In genomic region chr18:6561029-6561861, GRCh38 we compare ENCODE assay signal across 13 cellular contexts.
DNase-seq lines count a peak whose midpoint lies in the region; ATAC-seq and TF ChIP-seq lines count a peak whose summit lies in the region.
"Had no signal": no experiment of that assay in that cellular context is flagged by ENCODE, and none has a peak within 500 bp of the region (broad histone marks: within the 10 kb centered on the region; RNA-seq: fewer than 3 reads in every experiment).

No MANE protein-coding gene starts in this region.

- H3K27ac ChIP-seq in gastroesophageal sphincter, result no peak overlapping the region
- H3K27ac ChIP-seq: epithelial cell of prostate, suprapubic skin had no signal

- 43 to 68% methylated on average over 13 to 14 of the region's 14 CpGs for WGBS in gastroesophageal sphincter (ENCODE audit: low coverage in 1 of 2), 2 donors

- peak; percentile 7 for TF ChIP-seq EP300 in gastroesophageal sphincter (IDR thresholded peaks at IDR 0.05)

- H3K9me3 ChIP-seq in gastroesophageal sphincter, result no peaks in the 10 kb centered on the region
- H3K9me3 ChIP-seq: suprapubic skin had no signal

- no peak overlapping the region for H3K4me3 ChIP-seq in gastroesophageal sphincter
- H3K4me3 ChIP-seq: suprapubic skin had no signal

- H3K4me1 ChIP-seq in gastroesophageal sphincter, result no peaks in the 10 kb centered on the region

- peak; percentile 94 for DNase-seq in H4 (ENCODE audit: low spot score)
- peak; percentile 17 for DNase-seq in SK-N-DZ (ENCODE audit: low spot score)
- DNase-seq in retina, result peak; percentile 57
- DNase-seq in hippocampal formation (lab: John Stamatoyannopoulos, UW), result no peak
- no peak for DNase-seq in NCI-H1694 treated with DMSO at 0.1 percent for 48 hours (lab: John Stamatoyannopoulos, UW)
- no peak for DNase-seq in NCI-H774 (lab: John Stamatoyannopoulos, UW)
- DNase-seq: activated B cell treated with CpG ODN at 0.5 μM for 24 hours; activated naive CD4-positive, alpha-beta T cell treated with anti-CD3 and anti-CD28 coated beads, Interleukin-2, amount 10 ng/mL, durations not matched to agents 7 days and 5 days; CD4-positive, CD25-positive, alpha-beta regulatory T cell had no signal

- no peak for TF ChIP-seq POLR2A in gastroesophageal sphincter (IDR thresholded peaks at IDR 0.05)

- no peak for TF ChIP-seq CTCF in gastroesophageal sphincter (IDR thresholded peaks at IDR 0.05)

- H3K36me3 ChIP-seq in gastroesophageal sphincter, result no peaks in the 10 kb centered on the region
- H3K36me3 ChIP-seq: suprapubic skin had no signal

- no peaks in the 10 kb centered on the region for H3K27me3 ChIP-seq in gastroesophageal sphincter
- H3K27me3 ChIP-seq: suprapubic skin had no signal

- peak; percentile 78 for ATAC-seq in gastroesophageal sphincter
- ATAC-seq in GM18498 (IDR thresholded peaks at IDR 0.05; ENCODE audit: unreplicated experiment), result no peak

Comparison
In these comparisons a context has a peak if more than half of its experiments do, and no peak if none do; other contexts are left out.
1. DNase-seq: peak in H4 (single experiment), SK-N-DZ (single experiment) and retina (single experiment); none in hippocampal formation (0 of 2), NCI-H1694 treated with DMSO at 0.1 percent for 48 hours (single experiment) and NCI-H774 (single experiment).